In genomic region chr18:28814365-28814764, GRCh38 we compare ENCODE assay signal across 8 cellular contexts.
"Had no signal": no experiment of that assay in that cellular context is flagged by ENCODE, and none has a peak within 500 bp of the region (broad histone marks: within the 10 kb centered on the region; RNA-seq: fewer than 3 reads in every experiment).

No MANE protein-coding gene starts in this region.

- FAIRE-seq: H1, H54, HTR-8/SVneo, K562 had no signal

- DNase-seq: H9, HCEC 1CT, IMR-90 had no signal

- H3K4me3 ChIP-seq: GM23338, K562 had no signal

- ATAC-seq: GM23338, K562 had no signal

- H3K9me3 Mint-ChIP-seq: GM23338 had no signal

- H3K4me1 Mint-ChIP-seq: GM23338, H9 had no signal

- H3K27ac Mint-ChIP-seq: GM23338, H9 had no signal

- H3K4me3 Mint-ChIP-seq: GM23338, H9 had no signal
